19 cellular contexts compared by ENCODE assay signal in the genomic region with DNA sequence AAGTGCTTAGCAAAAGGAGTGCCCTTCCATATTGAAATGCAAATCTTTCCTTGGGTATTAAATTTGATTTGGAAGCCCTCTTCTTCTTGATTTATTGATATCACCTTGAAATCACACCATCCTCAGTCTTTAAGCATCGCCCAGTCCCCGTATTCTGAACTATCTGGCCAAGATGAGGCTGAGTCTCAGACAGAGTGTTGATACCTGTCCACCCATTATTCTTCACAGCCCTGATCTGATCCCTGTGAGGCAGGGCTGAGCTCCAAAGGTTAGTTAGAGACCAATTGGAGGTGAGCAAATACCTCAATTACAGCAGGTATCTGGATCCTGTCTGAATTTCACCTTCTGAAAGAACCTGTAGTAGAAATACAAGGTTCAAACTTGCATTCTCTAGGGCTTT.
DNase-seq lines count a peak whose midpoint lies in the region; ATAC-seq and TF ChIP-seq lines count a peak whose summit lies in the region.
"Had no signal": no experiment of that assay in that cellular context is flagged by ENCODE, and none has a peak within 500 bp of the region (broad histone marks: within the 10 kb centered on the region; RNA-seq: fewer than 3 reads in every experiment).

No MANE protein-coding gene starts in this region.

- H3K9me3 ChIP-seq in H9 (ENCODE audit: control insufficient read depth, low read depth, low read length) (no peaks in the 10 kb centered on the region), endodermal cell (ENCODE audit: control insufficient read depth, low read length) (no peaks in the 10 kb centered on the region), ascending aorta (no peaks in the 10 kb centered on the region), right lobe of liver (no peaks in the 10 kb centered on the region)
- H3K9me3 ChIP-seq: BLaER1 treated with 17β-estradiol and CSF1 and Interleukin-3, amounts not matched to agents 10 nM and 100 nM; HAP-1 had no signal

- ATAC-seq in left lobe of liver, result peak; percentile 36
- no peak for ATAC-seq in right lobe of liver
- ATAC-seq: CD8-positive, alpha-beta T cell; HepG2 had no signal

- H3K27ac Mint-ChIP-seq in H9 (peak overlapping the region; percentile 10 to 79 (median 42); a peak in 4 of 7 replicates), endodermal cell (no peak overlapping the region)
- H3K27ac Mint-ChIP-seq: B cell; CD8-positive, alpha-beta T cell; IgD-negative memory B cell had no signal

- no peak overlapping the region for H4K5ac ChIP-seq in H9 (ENCODE audit: insufficient read length, low read depth, low read length)

- no peak overlapping the region for H3K27ac ChIP-seq in H9 (ENCODE audit: insufficient read length, low read depth, low read length)
- no peak overlapping the region for H3K27ac ChIP-seq in endodermal cell (ENCODE audit: low read depth, low read length)
- no peak overlapping the region for H3K27ac ChIP-seq in ascending aorta
- no peak overlapping the region for H3K27ac ChIP-seq in right lobe of liver
- H3K27ac ChIP-seq: BLaER1 treated with 17β-estradiol and CSF1 and Interleukin-3, amounts not matched to agents 10 nM and 100 nM; GM23248; HL-60 had no signal

- no peak overlapping the region for H3K4me3 ChIP-seq in endodermal cell (ENCODE audit: low read length)
- no peak overlapping the region for H3K4me3 ChIP-seq in ascending aorta
- H3K4me3 ChIP-seq in right lobe of liver, result no peak overlapping the region
- H3K4me3 ChIP-seq: BLaER1 treated with 17β-estradiol and CSF1 and Interleukin-3, amounts not matched to agents 10 nM and 100 nM; GM23248; HAP-1 had no signal

- H2BK120ac ChIP-seq in H9 (ENCODE audit: low read depth, low read length, poor library complexity, severe bottlenecking), result no peak overlapping the region

- no peak for TF ChIP-seq POLR2A in right lobe of liver (IDR thresholded peaks at IDR 0.05)

- H3K9ac ChIP-seq in H9 (ENCODE audit: extremely low read depth, insufficient read length, low read length) (no peak overlapping the region), endodermal cell (ENCODE audit: extremely low read depth, low read length, poor library complexity, severe bottlenecking) (no peak overlapping the region)
- H3K9ac ChIP-seq: BLaER1 treated with 17β-estradiol and CSF1 and Interleukin-3, amounts not matched to agents 10 nM and 100 nM; GM23248 had no signal

- H4K20me1 ChIP-seq in H9 (ENCODE audit: control insufficient read depth, insufficient read depth, insufficient read length), result no peaks in the 10 kb centered on the region
- H4K20me1 ChIP-seq: BLaER1 treated with 17β-estradiol and CSF1 and Interleukin-3, amounts not matched to agents 10 nM and 100 nM had no signal

- H4K8ac ChIP-seq in H9 (replicated peaks; ENCODE audit: insufficient read length, low read depth, low read length), result no peak overlapping the region

- peak overlapping the region; percentile 14 to 20; a peak in 1 of 5 replicates for H3K4me3 Mint-ChIP-seq in H9
- H3K4me3 Mint-ChIP-seq in endodermal cell, result no peak overlapping the region
- H3K4me3 Mint-ChIP-seq: B cell; CD8-positive, alpha-beta T cell; IgD-negative memory B cell had no signal

- intact Hi-C loops in posterior cingulate gyrus (cut with DNase I), result no loop called here
- intact Hi-C loops in ascending aorta (cut with DNase I), result loop anchor here (5.0 kb wide), 1 partner anchor 339 kb away; no protein-coding TSS in a partner anchor
- intact Hi-C loops in right lobe of liver (cut with DNase I), result no loop called here

- H3K9me3 Mint-ChIP-seq in H9 (no peaks in the 10 kb centered on the region; a peak in 1 of 5 replicates), endodermal cell (no peaks in the 10 kb centered on the region)
- H3K9me3 Mint-ChIP-seq: CD8-positive, alpha-beta T cell; IgD-negative memory B cell had no signal

- H2BK12ac ChIP-seq in H9 (ENCODE audit: insufficient read length, low read depth, low read length), result no peak overlapping the region

- no peaks in the 10 kb centered on the region for H3K79me1 ChIP-seq in H9 (ENCODE audit: insufficient read depth, low read depth, low read length, poor library complexity, severe bottlenecking)

- H3K4me1 Mint-ChIP-seq in H9 (peaks cover 55 to 58% of the 10 kb centered on the region in 2 experiments), endodermal cell (peaks cover 27% of the 10 kb centered on the region)
- H3K4me1 Mint-ChIP-seq: B cell, IgD-negative memory B cell had no signal

- no peak overlapping the region for H3K56ac ChIP-seq in H9 (ENCODE audit: insufficient read length, low read depth, low read length)

- H3K36me3 Mint-ChIP-seq in H9 (ENCODE audit: insufficient read depth in 1 of 3, low read depth in 3 of 3) (peaks cover 0 to 4% (median 1%) of the 10 kb centered on the region in 3 experiments; a peak in 2 of 7 replicates), endodermal cell (ENCODE audit: low read depth) (no peaks in the 10 kb centered on the region)
- H3K36me3 Mint-ChIP-seq: CD8-positive, alpha-beta T cell; IgD-negative memory B cell had no signal

- H2BK20ac ChIP-seq in H9 (ENCODE audit: low read depth, low read length, poor library complexity, severe bottlenecking), result no peak overlapping the region

- no peak overlapping the region for H4K91ac ChIP-seq in H9 (ENCODE audit: insufficient read length, low read depth, low read length)

- H2BK15ac ChIP-seq in H9 (ENCODE audit: low read depth, low read length), result no peak overlapping the region

- DNase-seq in H9, result no peak
- DNase-seq in NCI-H69 (lab: John Stamatoyannopoulos, UW), result peak; percentile 79
- peak; percentile 52 for DNase-seq in endodermal cell
- no peak for DNase-seq in left lobe of liver (ENCODE audit: low spot score)
- no peak for DNase-seq in posterior cingulate gyrus
- no peak for DNase-seq in ascending aorta (ENCODE audit: low spot score in 2 of 2)
- no peak for DNase-seq in activated CD4-positive, alpha-beta T cell treated with anti-CD3 and anti-CD28 coated beads, Interleukin-2, amount 50 U/mL, for 4 hours
- no peak for DNase-seq in right lobe of liver
- DNase-seq: Calu3; CD8-positive, alpha-beta T cell; GF-D8; GM23248; KBM-7 had no signal

- no peak overlapping the region for H2BK5ac ChIP-seq in H9 (ENCODE audit: insufficient read length, low read length)

- H3K27me3 Mint-ChIP-seq in H9 (ENCODE audit: low read depth) (no peaks in the 10 kb centered on the region), endodermal cell (ENCODE audit: insufficient read depth) (peaks cover 22% of the 10 kb centered on the region)
- H3K27me3 Mint-ChIP-seq: B cell, IgD-negative memory B cell had no signal

- H3K27me3 ChIP-seq in H9 (ENCODE audit: insufficient read depth, low read length), result no peaks in the 10 kb centered on the region
- H3K27me3 ChIP-seq in endodermal cell (ENCODE audit: control insufficient read depth, insufficient read depth, low read length, poor library complexity, severe bottlenecking), result no peaks in the 10 kb centered on the region
- no peaks in the 10 kb centered on the region for H3K27me3 ChIP-seq in ascending aorta
- no peaks in the 10 kb centered on the region for H3K27me3 ChIP-seq in right lobe of liver
- H3K27me3 ChIP-seq: BLaER1 treated with 17β-estradiol and CSF1 and Interleukin-3, amounts not matched to agents 10 nM and 100 nM had no signal

- H3T11ph ChIP-seq in H9 (ENCODE audit: low read length), result no peak overlapping the region

- no CpG with 5 or more reads among the region's 2 CpGs for WGBS in H9 (ENCODE audit: extremely low coverage, insufficient read length, low lambda C conversion rate)
- WGBS in endodermal cell (ENCODE audit: insufficient coverage in 1 of 2, insufficient read length in 1 of 2), 2 experiments, result 86 to 95% methylated on average over 1 to 2 of the region's 2 CpGs
- WGBS in right lobe of liver (ENCODE audit: insufficient coverage, low coverage, low lambda C conversion rate, missing lambda C conversion rate), result 65% methylated on average over 2 of the region's 2 CpGs

- no peak overlapping the region for H3K14ac ChIP-seq in H9 (ENCODE audit: insufficient read depth, low read length)

- no peaks in the 10 kb centered on the region; the same call in 1 of the 2 replicates for H3K79me2 ChIP-seq in H9 (ENCODE audit: insufficient read depth, low read length)

- H3K18ac ChIP-seq in H9 (ENCODE audit: insufficient read length, low read depth, low read length), result no peak overlapping the region

- no peak overlapping the region for H2AK5ac ChIP-seq in H9 (ENCODE audit: insufficient read length, low read length)

- H3K36me3 ChIP-seq in endodermal cell (ENCODE audit: control insufficient read depth, insufficient read depth, low read length) (no peaks in the 10 kb centered on the region), ascending aorta (no peaks in the 10 kb centered on the region), right lobe of liver (no peaks in the 10 kb centered on the region)
- H3K36me3 ChIP-seq: BLaER1 treated with 17β-estradiol and CSF1 and Interleukin-3, amounts not matched to agents 10 nM and 100 nM; HAP-1 had no signal

- H2AFZ ChIP-seq in H9 (ENCODE audit: low read length), result no peak overlapping the region
- H2AFZ ChIP-seq: GM23248 had no signal

- TF ChIP-seq CTCF in H9 (conservative IDR thresholded peaks at IDR 0.05) (no peak), endodermal cell (conservative IDR thresholded peaks at IDR 0.05) (no peak), ascending aorta (IDR thresholded peaks at IDR 0.05) (no peak), right lobe of liver (IDR thresholded peaks at IDR 0.05) (no peak)

- H3K4me1 ChIP-seq in H9 (ENCODE audit: insufficient read depth, low read length) (peaks cover 15% of the 10 kb centered on the region), endodermal cell (ENCODE audit: control insufficient read depth, insufficient read depth, low read length) (peaks cover 10% of the 10 kb centered on the region), ascending aorta (no peaks in the 10 kb centered on the region), right lobe of liver (no peaks in the 10 kb centered on the region)
- H3K4me1 ChIP-seq: BLaER1 treated with 17β-estradiol and CSF1 and Interleukin-3, amounts not matched to agents 10 nM and 100 nM had no signal

- H3K23me2 ChIP-seq in H9 (ENCODE audit: insufficient read length, low read depth, low read length, poor library complexity, severe bottlenecking), result no peaks in the 10 kb centered on the region

- H3K4ac ChIP-seq in H9 (ENCODE audit: low read depth, low read length), result no peak overlapping the region

- H3K4me2 ChIP-seq in H9 (ENCODE audit: insufficient read depth, insufficient read length, low read length), result no peak overlapping the region
- H3K4me2 ChIP-seq: BLaER1 treated with 17β-estradiol and CSF1 and Interleukin-3, amounts not matched to agents 10 nM and 100 nM had no signal

- H3K23ac ChIP-seq in H9 (ENCODE audit: insufficient read length, low read depth, low read length), result no peak overlapping the region

Comparison
In these comparisons a context has a peak if more than half of its experiments do, and no peak if none do; other contexts are left out.
1. DNase-seq: peak in NCI-H69 (single experiment) and endodermal cell (single experiment); none in H9 (single experiment), left lobe of liver (single experiment), posterior cingulate gyrus (0 of 10), ascending aorta (0 of 2), activated CD4-positive, alpha-beta T cell treated with anti-CD3 and anti-CD28 coated beads, Interleukin-2, amount 50 U/mL, for 4 hours (0 of 2) and right lobe of liver (0 of 3).